ENCODE assay signal across 1 cellular context in genomic region chr5:10601246-10602030, GRCh38.
TF ChIP-seq lines count a peak whose summit lies in the region.

No MANE protein-coding gene starts in this region.

TF ChIP-seq in HEK293, 187 proteins besides CTCF, POLR2A, EP300 and RAD21 (continued from another document and continues in another):
- TF ChIP-seq, protein P1, sequence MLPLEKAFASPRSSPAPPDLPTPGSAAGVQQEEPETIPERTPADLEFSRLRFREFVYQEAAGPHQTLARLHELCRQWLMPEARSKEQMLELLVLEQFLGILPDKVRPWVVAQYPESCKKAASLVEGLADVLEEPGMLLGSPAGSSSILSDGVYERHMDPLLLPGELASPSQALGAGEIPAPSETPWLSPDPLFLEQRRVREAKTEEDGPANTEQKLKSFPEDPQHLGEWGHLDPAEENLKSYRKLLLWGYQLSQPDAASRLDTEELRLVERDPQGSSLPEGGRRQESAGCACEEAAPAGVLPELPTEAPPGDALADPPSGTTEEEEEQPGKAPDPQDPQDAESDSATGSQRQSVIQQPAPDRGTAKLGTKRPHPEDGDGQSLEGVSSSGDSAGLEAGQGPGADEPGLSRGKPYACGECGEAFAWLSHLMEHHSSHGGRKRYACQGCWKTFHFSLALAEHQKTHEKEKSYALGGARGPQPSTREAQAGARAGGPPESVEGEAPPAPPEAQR (tag by site-specific recombination; IDR thresholded peaks at IDR 0.05) = peak; percentile 39
- peak; percentile 62; the same call in 1 of the 2 replicates for TF ChIP-seq ZFP37 (tag by site-specific recombination; IDR thresholded peaks at IDR 0.05)
- TF ChIP-seq KLF9 (tag by site-specific recombination; IDR thresholded peaks at IDR 0.05; ENCODE audit: low read depth) = peak; percentile 68; the same call in 1 of the 2 replicates
- TF ChIP-seq ZNF571 (tag by site-specific recombination; IDR thresholded peaks at IDR 0.05) = peak; percentile 99
- no peak for TF ChIP-seq ZNF560 (tag by site-specific recombination; IDR thresholded peaks at IDR 0.05; ENCODE audit: borderline replicate concordance)
- TF ChIP-seq, protein P2, sequence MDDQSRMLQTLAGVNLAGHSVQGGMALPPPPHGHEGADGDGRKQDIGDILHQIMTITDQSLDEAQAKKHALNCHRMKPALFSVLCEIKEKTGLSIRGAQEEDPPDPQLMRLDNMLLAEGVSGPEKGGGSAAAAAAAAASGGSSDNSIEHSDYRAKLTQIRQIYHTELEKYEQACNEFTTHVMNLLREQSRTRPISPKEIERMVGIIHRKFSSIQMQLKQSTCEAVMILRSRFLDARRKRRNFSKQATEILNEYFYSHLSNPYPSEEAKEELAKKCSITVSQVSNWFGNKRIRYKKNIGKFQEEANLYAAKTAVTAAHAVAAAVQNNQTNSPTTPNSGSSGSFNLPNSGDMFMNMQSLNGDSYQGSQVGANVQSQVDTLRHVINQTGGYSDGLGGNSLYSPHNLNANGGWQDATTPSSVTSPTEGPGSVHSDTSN (CRISPR knock-in tag; IDR thresholded peaks at IDR 0.05) = peak; percentile 79; the same call in 1 of the 2 replicates
- TF ChIP-seq KLF1 (tag by site-specific recombination; IDR thresholded peaks at IDR 0.05) = peak; percentile 90
- no peak for TF ChIP-seq ZNF362 (tag by site-specific recombination; IDR thresholded peaks at IDR 0.05)
- TF ChIP-seq ZNF629 (tag by site-specific recombination; IDR thresholded peaks at IDR 0.05) = peak; percentile 99
- peak; percentile 96 for TF ChIP-seq ZNF37A (tag by site-specific recombination; IDR thresholded peaks at IDR 0.05)
- TF ChIP-seq ZNF292 (tag by site-specific recombination; IDR thresholded peaks at IDR 0.05; ENCODE audit: borderline replicate concordance, low read depth) = no peak
- TF ChIP-seq ZNF830 (tag by site-specific recombination; IDR thresholded peaks at IDR 0.05; ENCODE audit: low read depth) = peak; percentile 97
- TF ChIP-seq, protein P3, sequence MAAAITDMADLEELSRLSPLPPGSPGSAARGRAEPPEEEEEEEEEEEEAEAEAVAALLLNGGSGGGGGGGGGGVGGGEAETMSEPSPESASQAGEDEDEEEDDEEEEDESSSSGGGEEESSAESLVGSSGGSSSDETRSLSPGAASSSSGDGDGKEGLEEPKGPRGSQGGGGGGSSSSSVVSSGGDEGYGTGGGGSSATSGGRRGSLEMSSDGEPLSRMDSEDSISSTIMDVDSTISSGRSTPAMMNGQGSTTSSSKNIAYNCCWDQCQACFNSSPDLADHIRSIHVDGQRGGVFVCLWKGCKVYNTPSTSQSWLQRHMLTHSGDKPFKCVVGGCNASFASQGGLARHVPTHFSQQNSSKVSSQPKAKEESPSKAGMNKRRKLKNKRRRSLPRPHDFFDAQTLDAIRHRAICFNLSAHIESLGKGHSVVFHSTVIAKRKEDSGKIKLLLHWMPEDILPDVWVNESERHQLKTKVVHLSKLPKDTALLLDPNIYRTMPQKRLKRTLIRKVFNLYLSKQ (tag by site-specific recombination; IDR thresholded peaks at IDR 0.05; ENCODE audit: borderline replicate concordance) = no peak
- peak; percentile 87; the same call in 1 of the 2 replicates for TF ChIP-seq ZNF132 (tag by site-specific recombination; IDR thresholded peaks at IDR 0.05; ENCODE audit: borderline replicate concordance)
- TF ChIP-seq OVOL3 (tag by site-specific recombination; IDR thresholded peaks at IDR 0.05) = peak; percentile 58; the same call in 1 of the 2 replicates
- peak; percentile 98 for TF ChIP-seq ZBTB44 (tag by site-specific recombination; IDR thresholded peaks at IDR 0.05)
- TF ChIP-seq YY1 (tag by site-specific recombination; IDR thresholded peaks at IDR 0.05) = peak; percentile 71
- TF ChIP-seq ZNF10 (tag by site-specific recombination; IDR thresholded peaks at IDR 0.05) = peak; percentile 85
- TF ChIP-seq ZNF174 (tag by site-specific recombination; IDR thresholded peaks at IDR 0.05) = no peak
- TF ChIP-seq ZNF133 (tag by site-specific recombination; IDR thresholded peaks at IDR 0.05) = no peak; the same call in 1 of the 2 replicates
- TF ChIP-seq ZNF350 (tag by site-specific recombination; IDR thresholded peaks at IDR 0.05) = no peak
- no peak for TF ChIP-seq HOXA7 (CRISPR knock-in tag; IDR thresholded peaks at IDR 0.05; ENCODE audit: borderline replicate concordance)
- no peak for TF ChIP-seq ZNF354C (tag by site-specific recombination; IDR thresholded peaks at IDR 0.05; ENCODE audit: borderline replicate concordance, low read depth)
- TF ChIP-seq ZNF23 (tag by site-specific recombination; IDR thresholded peaks at IDR 0.05; ENCODE audit: borderline replicate concordance) = no peak
- TF ChIP-seq, protein P4, sequence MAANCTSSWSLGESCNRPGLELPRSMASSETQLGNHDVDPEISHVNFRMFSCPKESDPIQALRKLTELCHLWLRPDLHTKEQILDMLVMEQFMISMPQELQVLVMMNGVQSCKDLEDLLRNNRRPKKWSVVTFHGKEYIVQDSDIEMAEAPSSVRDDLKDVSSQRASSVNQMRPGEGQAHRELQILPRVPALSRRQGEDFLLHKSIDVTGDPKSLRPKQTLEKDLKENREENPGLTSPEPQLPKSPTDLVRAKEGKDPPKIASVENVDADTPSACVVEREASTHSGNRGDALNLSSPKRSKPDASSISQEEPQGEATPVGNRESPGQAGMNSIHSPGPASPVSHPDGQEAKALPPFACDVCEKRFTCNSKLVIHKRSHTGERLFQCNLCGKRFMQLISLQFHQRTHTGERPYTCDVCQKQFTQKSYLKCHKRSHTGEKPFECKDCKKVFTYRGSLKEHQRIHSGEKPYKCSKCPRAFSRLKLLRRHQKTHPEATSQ (tag by site-specific recombination; IDR thresholded peaks at IDR 0.05) = peak; percentile 80
- TF ChIP-seq ZNF274 (IDR thresholded peaks at IDR 0.05; ENCODE audit: low read length) = no peak
- no peak for TF ChIP-seq ZNF274 (tag by site-specific recombination; IDR thresholded peaks at IDR 0.05; ENCODE audit: borderline replicate concordance)
- TF ChIP-seq ZNF223 (tag by site-specific recombination; IDR thresholded peaks at IDR 0.05) = no peak
- TF ChIP-seq GLIS1 (tag by site-specific recombination; IDR thresholded peaks at IDR 0.05) = peak; percentile 96
- TF ChIP-seq ZNF501 (tag by site-specific recombination; IDR thresholded peaks at IDR 0.05) = peak; percentile 98
- peak; percentile 100 for TF ChIP-seq MZF1 (tag by site-specific recombination; IDR thresholded peaks at IDR 0.05; ENCODE audit: borderline replicate concordance)
- TF ChIP-seq ZNF155 (tag by site-specific recombination; IDR thresholded peaks at IDR 0.05) = no peak
- no peak for TF ChIP-seq ZNF148 (tag by site-specific recombination; IDR thresholded peaks at IDR 0.05; ENCODE audit: borderline replicate concordance)
- TF ChIP-seq ZNF311 (tag by site-specific recombination; IDR thresholded peaks at IDR 0.05; ENCODE audit: borderline replicate concordance) = no peak; the same call in 1 of the 2 replicates
- peak; percentile 91; the same call in 1 of the 2 replicates for TF ChIP-seq ZNF549 (tag by site-specific recombination; IDR thresholded peaks at IDR 0.05)
- peak; percentile 86; the same call in 1 of the 2 replicates for TF ChIP-seq KLF7 (tag by site-specific recombination; IDR thresholded peaks at IDR 0.05; ENCODE audit: borderline replicate concordance)
- peak; percentile 99 for TF ChIP-seq ZNF776 (tag by site-specific recombination; IDR thresholded peaks at IDR 0.05; ENCODE audit: borderline replicate concordance)
- TF ChIP-seq IKZF3 (tag by site-specific recombination; IDR thresholded peaks at IDR 0.05) = peak; percentile 100
- no peak for TF ChIP-seq ZNF280D (tag by site-specific recombination; IDR thresholded peaks at IDR 0.05)
- peak; percentile 22 for TF ChIP-seq ZBTB26 (tag by site-specific recombination; optimal IDR thresholded peaks at IDR 0.05)
- TF ChIP-seq, protein P5, sequence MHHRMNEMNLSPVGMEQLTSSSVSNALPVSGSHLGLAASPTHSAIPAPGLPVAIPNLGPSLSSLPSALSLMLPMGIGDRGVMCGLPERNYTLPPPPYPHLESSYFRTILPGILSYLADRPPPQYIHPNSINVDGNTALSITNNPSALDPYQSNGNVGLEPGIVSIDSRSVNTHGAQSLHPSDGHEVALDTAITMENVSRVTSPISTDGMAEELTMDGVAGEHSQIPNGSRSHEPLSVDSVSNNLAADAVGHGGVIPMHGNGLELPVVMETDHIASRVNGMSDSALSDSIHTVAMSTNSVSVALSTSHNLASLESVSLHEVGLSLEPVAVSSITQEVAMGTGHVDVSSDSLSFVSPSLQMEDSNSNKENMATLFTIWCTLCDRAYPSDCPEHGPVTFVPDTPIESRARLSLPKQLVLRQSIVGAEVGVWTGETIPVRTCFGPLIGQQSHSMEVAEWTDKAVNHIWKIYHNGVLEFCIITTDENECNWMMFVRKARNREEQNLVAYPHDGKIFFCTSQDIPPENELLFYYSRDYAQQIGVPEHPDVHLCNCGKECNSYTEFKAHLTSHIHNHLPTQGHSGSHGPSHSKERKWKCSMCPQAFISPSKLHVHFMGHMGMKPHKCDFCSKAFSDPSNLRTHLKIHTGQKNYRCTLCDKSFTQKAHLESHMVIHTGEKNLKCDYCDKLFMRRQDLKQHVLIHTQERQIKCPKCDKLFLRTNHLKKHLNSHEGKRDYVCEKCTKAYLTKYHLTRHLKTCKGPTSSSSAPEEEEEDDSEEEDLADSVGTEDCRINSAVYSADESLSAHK (tag by site-specific recombination; IDR thresholded peaks at IDR 0.05) = peak; percentile 76
- no peak for TF ChIP-seq ZNF837 (tag by site-specific recombination; IDR thresholded peaks at IDR 0.05)
- no peak for TF ChIP-seq ZNF157 (tag by site-specific recombination; IDR thresholded peaks at IDR 0.05)
- TF ChIP-seq SALL2 (tag by site-specific recombination; IDR thresholded peaks at IDR 0.05; ENCODE audit: borderline replicate concordance) = no peak
- TF ChIP-seq ZNF211 (tag by site-specific recombination; IDR thresholded peaks at IDR 0.05; ENCODE audit: low read depth) = no peak
- TF ChIP-seq SCRT2 (tag by site-specific recombination; IDR thresholded peaks at IDR 0.05) = no peak
- TF ChIP-seq ZNF707 (tag by site-specific recombination; IDR thresholded peaks at IDR 0.05) = no peak
